ENCODE assay signal across 1 cellular context in the genomic region with DNA sequence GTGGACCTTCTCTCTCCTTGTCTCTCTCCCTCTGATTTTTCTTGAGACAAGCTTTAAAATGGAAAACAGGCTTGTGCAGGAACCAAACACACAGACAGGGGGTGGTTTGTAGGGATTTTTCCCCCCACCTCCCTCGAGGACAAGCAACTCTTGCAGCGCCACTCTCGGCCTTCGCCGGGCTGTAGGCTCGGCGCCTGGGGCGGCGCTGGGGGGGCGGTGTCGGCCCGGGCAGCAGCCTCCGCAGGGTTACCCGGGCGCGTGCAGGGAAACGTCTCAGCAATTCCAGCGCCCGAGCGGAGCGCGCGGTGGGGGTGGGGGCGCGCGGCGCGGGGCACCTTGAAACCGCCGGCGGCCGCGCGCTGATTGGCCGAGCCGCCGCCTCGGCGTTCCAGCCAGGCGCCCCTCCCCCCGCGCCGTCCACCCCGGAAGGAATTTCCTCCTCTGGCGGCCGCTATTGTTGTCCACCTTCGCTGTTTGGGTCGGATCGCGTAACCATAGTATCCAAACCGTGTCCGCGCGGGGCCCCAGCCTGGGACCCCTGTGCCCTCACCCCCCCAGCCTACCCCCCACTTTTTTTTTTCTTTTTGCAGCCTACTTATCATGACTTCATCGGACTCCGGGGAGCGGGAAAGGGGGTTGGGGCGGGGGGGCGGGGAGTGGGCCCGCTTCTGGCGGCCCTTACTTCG.
TF ChIP-seq lines count a peak whose summit lies in the region.

No MANE protein-coding gene starts in this region.

TF ChIP-seq in HepG2, 621 proteins besides CTCF, POLR2A, EP300 and RAD21 (continued from another document and continues in another):
- TF ChIP-seq, protein P1, sequence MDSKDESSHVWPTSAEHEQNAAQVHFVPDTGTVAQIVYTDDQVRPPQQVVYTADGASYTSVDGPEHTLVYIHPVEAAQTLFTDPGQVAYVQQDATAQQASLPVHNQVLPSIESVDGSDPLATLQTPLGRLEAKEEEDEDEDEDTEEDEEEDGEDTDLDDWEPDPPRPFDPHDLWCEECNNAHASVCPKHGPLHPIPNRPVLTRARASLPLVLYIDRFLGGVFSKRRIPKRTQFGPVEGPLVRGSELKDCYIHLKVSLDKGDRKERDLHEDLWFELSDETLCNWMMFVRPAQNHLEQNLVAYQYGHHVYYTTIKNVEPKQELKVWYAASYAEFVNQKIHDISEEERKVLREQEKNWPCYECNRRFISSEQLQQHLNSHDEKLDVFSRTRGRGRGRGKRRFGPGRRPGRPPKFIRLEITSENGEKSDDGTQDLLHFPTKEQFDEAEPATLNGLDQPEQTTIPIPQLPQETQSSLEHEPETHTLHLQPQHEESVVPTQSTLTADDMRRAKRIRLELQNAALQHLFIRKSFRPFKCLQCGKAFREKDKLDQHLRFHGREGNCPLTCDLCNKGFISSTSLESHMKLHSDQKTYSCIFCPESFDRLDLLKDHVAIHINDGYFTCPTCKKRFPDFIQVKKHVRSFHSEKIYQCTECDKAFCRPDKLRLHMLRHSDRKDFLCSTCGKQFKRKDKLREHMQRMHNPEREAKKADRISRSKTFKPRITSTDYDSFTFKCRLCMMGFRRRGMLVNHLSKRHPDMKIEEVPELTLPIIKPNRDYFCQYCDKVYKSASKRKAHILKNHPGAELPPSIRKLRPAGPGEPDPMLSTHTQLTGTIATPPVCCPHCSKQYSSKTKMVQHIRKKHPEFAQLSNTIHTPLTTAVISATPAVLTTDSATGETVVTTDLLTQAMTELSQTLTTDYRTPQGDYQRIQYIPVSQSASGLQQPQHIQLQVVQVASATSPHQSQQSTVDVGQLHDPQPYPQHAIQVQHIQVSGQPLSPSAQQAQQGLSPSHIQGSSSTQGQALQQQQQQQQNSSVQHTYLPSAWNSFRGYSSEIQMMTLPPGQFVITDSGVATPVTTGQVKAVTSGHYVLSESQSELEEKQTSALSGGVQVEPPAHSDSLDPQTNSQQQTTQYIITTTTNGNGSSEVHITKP (CRISPR knock-in tag; IDR thresholded peaks at IDR 0.05; ENCODE audit: low read depth): no peak
- TF ChIP-seq PLRG1 (conservative IDR thresholded peaks at IDR 0.05) (no peak), SP140L (CRISPR knock-in tag; IDR thresholded peaks at IDR 0.05; ENCODE audit: borderline replicate concordance) (no peak), TARDBP (CRISPR knock-in tag; IDR thresholded peaks at IDR 0.05) (no peak), ZNF773 (CRISPR knock-in tag; IDR thresholded peaks at IDR 0.05; ENCODE audit: borderline replicate concordance) (no peak), TGIF2 (CRISPR knock-in tag; IDR thresholded peaks at IDR 0.05) (no peak), ZBTB37 (CRISPR knock-in tag; IDR thresholded peaks at IDR 0.05) (no peak), HNF4A (CRISPR knock-in tag; IDR thresholded peaks at IDR 0.05) (no peak; the same call in 1 of the 2 replicates), ZBTB10 (CRISPR knock-in tag; IDR thresholded peaks at IDR 0.05; ENCODE audit: borderline replicate concordance) (no peak), RAD51 (IDR thresholded peaks at IDR 0.05; ENCODE audit: borderline replicate concordance) (no peak), SKI (IDR thresholded peaks at IDR 0.05; ENCODE audit: partially characterized antibody) (peak; percentile 93), AGO1 (IDR thresholded peaks at IDR 0.05; ENCODE audit: low read depth, low read length, poor library complexity, severe bottlenecking) (no peak), ZNF788 (CRISPR knock-in tag; IDR thresholded peaks at IDR 0.05; ENCODE audit: borderline replicate concordance) (peak; percentile 22; the same call in 1 of the 2 replicates), ZNF451 (CRISPR knock-in tag; IDR thresholded peaks at IDR 0.05) (no peak; the same call in 1 of the 2 replicates), ETV5 (CRISPR knock-in tag; IDR thresholded peaks at IDR 0.05; ENCODE audit: borderline replicate concordance) (peak; percentile 78), HDAC6 (IDR thresholded peaks at IDR 0.05; ENCODE audit: low read depth, low read length) (no peak), MIXL1 (CRISPR knock-in tag; IDR thresholded peaks at IDR 0.05) (0 out of 2 replicates have a peak, but pooled peaks have one; percentile 47), ZNF616 (CRISPR knock-in tag; IDR thresholded peaks at IDR 0.05; ENCODE audit: low read depth) (no peak), ZFP36L1 (CRISPR knock-in tag; IDR thresholded peaks at IDR 0.05) (no peak), SMARCE1 (IDR thresholded peaks at IDR 0.05; ENCODE audit: borderline replicate concordance) (no peak), PTBP1 (IDR thresholded peaks at IDR 0.05; ENCODE audit: low read depth, low read length, poor library complexity, severe bottlenecking) (peak; percentile 100), ZBED4 (CRISPR knock-in tag; IDR thresholded peaks at IDR 0.05; ENCODE audit: borderline replicate concordance) (peak; percentile 30; the same call in 1 of the 2 replicates), ZNF816 (CRISPR knock-in tag; IDR thresholded peaks at IDR 0.05; ENCODE audit: borderline replicate concordance) (no peak), ZNF768 (CRISPR knock-in tag; IDR thresholded peaks at IDR 0.05) (peak; percentile 38; the same call in 1 of the 2 replicates), ZNF792 (CRISPR knock-in tag; IDR thresholded peaks at IDR 0.05) (no peak), ZNF740 (CRISPR knock-in tag; IDR thresholded peaks at IDR 0.05) (peak; percentile 96), ZNF589 (CRISPR knock-in tag; conservative IDR thresholded peaks at IDR 0.05) (no peak), ELF3 (CRISPR knock-in tag; IDR thresholded peaks at IDR 0.05) (peak; percentile 84), FOXP1 (IDR thresholded peaks at IDR 0.05) (no peak), FOXP1 (CRISPR knock-in tag; IDR thresholded peaks at IDR 0.05) (peak; percentile 57), SETDB1 (CRISPR knock-in tag; IDR thresholded peaks at IDR 0.05; ENCODE audit: borderline replicate concordance) (no peak), ZBTB20 (CRISPR knock-in tag; IDR thresholded peaks at IDR 0.05; ENCODE audit: borderline replicate concordance, low read depth) (no peak), RFX1 (IDR thresholded peaks at IDR 0.05) (no peak), ZKSCAN8 (CRISPR knock-in tag; IDR thresholded peaks at IDR 0.05; ENCODE audit: borderline replicate concordance) (no peak)
- TF ChIP-seq, protein P2, sequence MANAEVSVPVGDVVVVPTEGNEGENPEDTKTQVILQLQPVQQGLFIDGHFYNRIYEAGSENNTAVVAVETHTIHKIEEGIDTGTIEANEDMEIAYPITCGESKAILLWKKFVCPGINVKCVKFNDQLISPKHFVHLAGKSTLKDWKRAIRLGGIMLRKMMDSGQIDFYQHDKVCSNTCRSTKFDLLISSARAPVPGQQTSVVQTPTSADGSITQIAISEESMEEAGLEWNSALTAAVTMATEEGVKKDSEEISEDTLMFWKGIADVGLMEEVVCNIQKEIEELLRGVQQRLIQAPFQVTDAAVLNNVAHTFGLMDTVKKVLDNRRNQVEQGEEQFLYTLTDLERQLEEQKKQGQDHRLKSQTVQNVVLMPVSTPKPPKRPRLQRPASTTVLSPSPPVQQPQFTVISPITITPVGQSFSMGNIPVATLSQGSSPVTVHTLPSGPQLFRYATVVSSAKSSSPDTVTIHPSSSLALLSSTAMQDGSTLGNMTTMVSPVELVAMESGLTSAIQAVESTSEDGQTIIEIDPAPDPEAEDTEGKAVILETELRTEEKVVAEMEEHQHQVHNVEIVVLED (CRISPR knock-in tag; IDR thresholded peaks at IDR 0.05; ENCODE audit: borderline replicate concordance): no peak; the same call in 1 of the 2 replicates
- TF ChIP-seq, protein P3, sequence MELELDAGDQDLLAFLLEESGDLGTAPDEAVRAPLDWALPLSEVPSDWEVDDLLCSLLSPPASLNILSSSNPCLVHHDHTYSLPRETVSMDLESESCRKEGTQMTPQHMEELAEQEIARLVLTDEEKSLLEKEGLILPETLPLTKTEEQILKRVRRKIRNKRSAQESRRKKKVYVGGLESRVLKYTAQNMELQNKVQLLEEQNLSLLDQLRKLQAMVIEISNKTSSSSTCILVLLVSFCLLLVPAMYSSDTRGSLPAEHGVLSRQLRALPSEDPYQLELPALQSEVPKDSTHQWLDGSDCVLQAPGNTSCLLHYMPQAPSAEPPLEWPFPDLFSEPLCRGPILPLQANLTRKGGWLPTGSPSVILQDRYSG (CRISPR knock-in tag; IDR thresholded peaks at IDR 0.05): no peak
- TF ChIP-seq, protein P4, sequence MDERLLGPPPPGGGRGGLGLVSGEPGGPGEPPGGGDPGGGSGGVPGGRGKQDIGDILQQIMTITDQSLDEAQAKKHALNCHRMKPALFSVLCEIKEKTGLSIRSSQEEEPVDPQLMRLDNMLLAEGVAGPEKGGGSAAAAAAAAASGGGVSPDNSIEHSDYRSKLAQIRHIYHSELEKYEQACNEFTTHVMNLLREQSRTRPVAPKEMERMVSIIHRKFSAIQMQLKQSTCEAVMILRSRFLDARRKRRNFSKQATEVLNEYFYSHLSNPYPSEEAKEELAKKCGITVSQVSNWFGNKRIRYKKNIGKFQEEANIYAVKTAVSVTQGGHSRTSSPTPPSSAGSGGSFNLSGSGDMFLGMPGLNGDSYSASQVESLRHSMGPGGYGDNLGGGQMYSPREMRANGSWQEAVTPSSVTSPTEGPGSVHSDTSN (CRISPR knock-in tag; IDR thresholded peaks at IDR 0.05): no peak
- TF ChIP-seq, protein P5, sequence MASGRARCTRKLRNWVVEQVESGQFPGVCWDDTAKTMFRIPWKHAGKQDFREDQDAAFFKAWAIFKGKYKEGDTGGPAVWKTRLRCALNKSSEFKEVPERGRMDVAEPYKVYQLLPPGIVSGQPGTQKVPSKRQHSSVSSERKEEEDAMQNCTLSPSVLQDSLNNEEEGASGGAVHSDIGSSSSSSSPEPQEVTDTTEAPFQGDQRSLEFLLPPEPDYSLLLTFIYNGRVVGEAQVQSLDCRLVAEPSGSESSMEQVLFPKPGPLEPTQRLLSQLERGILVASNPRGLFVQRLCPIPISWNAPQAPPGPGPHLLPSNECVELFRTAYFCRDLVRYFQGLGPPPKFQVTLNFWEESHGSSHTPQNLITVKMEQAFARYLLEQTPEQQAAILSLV (CRISPR knock-in tag; IDR thresholded peaks at IDR 0.05; ENCODE audit: borderline replicate concordance): no peak
- TF ChIP-seq, protein P6, sequence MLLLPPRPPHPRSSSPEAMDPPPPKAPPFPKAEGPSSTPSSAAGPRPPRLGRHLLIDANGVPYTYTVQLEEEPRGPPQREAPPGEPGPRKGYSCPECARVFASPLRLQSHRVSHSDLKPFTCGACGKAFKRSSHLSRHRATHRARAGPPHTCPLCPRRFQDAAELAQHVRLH (CRISPR knock-in tag; IDR thresholded peaks at IDR 0.05; ENCODE audit: borderline replicate concordance, low read depth): no peak
- TF ChIP-seq, protein P7, sequence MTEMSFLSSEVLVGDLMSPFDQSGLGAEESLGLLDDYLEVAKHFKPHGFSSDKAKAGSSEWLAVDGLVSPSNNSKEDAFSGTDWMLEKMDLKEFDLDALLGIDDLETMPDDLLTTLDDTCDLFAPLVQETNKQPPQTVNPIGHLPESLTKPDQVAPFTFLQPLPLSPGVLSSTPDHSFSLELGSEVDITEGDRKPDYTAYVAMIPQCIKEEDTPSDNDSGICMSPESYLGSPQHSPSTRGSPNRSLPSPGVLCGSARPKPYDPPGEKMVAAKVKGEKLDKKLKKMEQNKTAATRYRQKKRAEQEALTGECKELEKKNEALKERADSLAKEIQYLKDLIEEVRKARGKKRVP (CRISPR knock-in tag; IDR thresholded peaks at IDR 0.05): no peak
